Comparison of ENCODE assay signal across 23 cellular contexts in the genomic region with DNA sequence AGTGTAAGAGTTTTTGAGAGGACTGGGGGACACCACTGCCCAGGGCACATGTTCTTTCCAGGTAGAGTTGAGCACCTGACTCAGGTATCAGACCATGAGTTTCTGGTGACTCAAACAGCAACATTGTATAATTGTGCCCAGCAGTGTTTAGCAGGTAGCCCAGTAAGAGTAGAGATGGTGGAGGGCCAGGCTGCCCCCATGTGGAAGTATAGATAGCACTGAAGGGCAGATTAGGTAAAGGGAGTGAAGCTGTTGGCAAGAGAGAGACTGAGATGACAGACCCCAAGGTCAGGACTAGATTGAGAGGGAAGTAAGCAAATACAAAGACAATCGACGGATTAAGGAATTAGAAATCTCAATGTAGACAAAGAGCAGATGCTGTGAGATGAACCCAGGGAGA.
DNase-seq lines count a peak whose midpoint lies in the region; ATAC-seq and TF ChIP-seq lines count a peak whose summit lies in the region.
"Had no signal": no experiment of that assay in that cellular context is flagged by ENCODE, and none has a peak within 500 bp of the region (broad histone marks: within the 10 kb centered on the region; RNA-seq: fewer than 3 reads in every experiment).

No MANE protein-coding gene starts in this region.

- H3K9me3 Mint-ChIP-seq in WTC11 (no peaks in the 10 kb centered on the region), nephron progenitor cell (no peaks in the 10 kb centered on the region)
- no peaks in the 10 kb centered on the region for H3K9me3 Mint-ChIP-seq in activated CD4-positive, alpha-beta T cell treated with anti-CD3 and anti-CD28 coated beads for 36 hours (ENCODE audit: low read depth)

- H3K27ac Mint-ChIP-seq in WTC11, result no peak overlapping the region
- H3K27ac Mint-ChIP-seq in nephron progenitor cell, result peak overlapping the region; percentile 40
- H3K27ac Mint-ChIP-seq in activated CD4-positive, alpha-beta T cell treated with anti-CD3 and anti-CD28 coated beads for 36 hours, result no peak overlapping the region
- H3K27ac Mint-ChIP-seq: CD4-positive, alpha-beta memory T cell had no signal

- no peak for DNase-seq in WTC11 (ENCODE audit: low spot score)
- no peak for DNase-seq in nephron progenitor cell
- DNase-seq in activated CD4-positive, alpha-beta T cell treated with anti-CD3 and anti-CD28 coated beads for 36 hours, result no peak
- no peak for DNase-seq in HAP-1 (ENCODE audit: low spot score in 2 of 2)
- DNase-seq: Caco-2; CD4-positive, alpha-beta memory T cell; DMS 273 treated with DMSO at 0.1 percent for 48 hours; GM23248; MV-4-11; NCI-H1694; NCI-H2081; NCI-H2171; NCI-H345; NCI-H524; NCI-H774; NK-92 treated with Interleukin-12 subunit alpha and Interleukin-12 subunit beta, amount 100 ng/mL, for 24 hours; OCI-M1; T-helper 1 cell had no signal

- H3K4me1 ChIP-seq in KMS-11 (ENCODE audit: low read depth, poor library complexity, severe bottlenecking) (peaks cover 65% of the 10 kb centered on the region), HAP-1 (no peaks in the 10 kb centered on the region)
- H3K4me1 ChIP-seq: Caco-2, SJSA1 had no signal

- H2AFZ ChIP-seq in KMS-11 (ENCODE audit: low read depth), result no peak overlapping the region
- H2AFZ ChIP-seq: GM23248 had no signal

- H3K27ac ChIP-seq in KMS-11, result no peak overlapping the region
- H3K27ac ChIP-seq: BLaER1, GM23248, SJSA1 had no signal

- ATAC-seq in WTC11 (0 out of 2 replicates have a peak, but pooled peaks have one; percentile 36), esophagus mucosa (no peak)
- ATAC-seq in activated CD4-positive, alpha-beta T cell treated with anti-CD3 and anti-CD28 coated beads for 36 hours, result no peak

- peak overlapping the region; percentile 31; the same call in 1 of the 2 replicates for H3K4me2 ChIP-seq in KMS-11
- H3K4me2 ChIP-seq: BLaER1 had no signal

- H3K4me3 ChIP-seq in KMS-11 (IDR thresholded peaks at IDR 0.05; ENCODE audit: insufficient read depth, low read depth, low read length), result no peak overlapping the region
- H3K4me3 ChIP-seq in HAP-1, result no peak overlapping the region
- H3K4me3 ChIP-seq: BLaER1, GM23248, SJSA1 had no signal

- no peaks in the 10 kb centered on the region; the same call in 1 of the 2 replicates for H3K27me3 Mint-ChIP-seq in WTC11 (ENCODE audit: low read depth)
- peaks cover 33% of the 10 kb centered on the region for H3K27me3 Mint-ChIP-seq in nephron progenitor cell (ENCODE audit: low read depth, poor library complexity)
- H3K27me3 Mint-ChIP-seq in activated CD4-positive, alpha-beta T cell treated with anti-CD3 and anti-CD28 coated beads for 36 hours, result no peaks in the 10 kb centered on the region

- in situ Hi-C loops in HAP-1 (cut with MboI; ENCODE audit: low sequenced_read_pairs), result no loop called here

- H3K9ac ChIP-seq in KMS-11, result no peak overlapping the region
- H3K9ac ChIP-seq: BLaER1, GM23248 had no signal

- H3K36me3 Mint-ChIP-seq in WTC11, result no peaks in the 10 kb centered on the region
- H3K36me3 Mint-ChIP-seq in nephron progenitor cell (ENCODE audit: low read depth), result no peaks in the 10 kb centered on the region
- H3K36me3 Mint-ChIP-seq in activated CD4-positive, alpha-beta T cell treated with anti-CD3 and anti-CD28 coated beads for 36 hours (ENCODE audit: low read depth), result no peaks in the 10 kb centered on the region
- H3K36me3 Mint-ChIP-seq: CD4-positive, alpha-beta memory T cell had no signal

- H3K27me3 ChIP-seq in KMS-11 (ENCODE audit: insufficient read depth, low read depth) (no peaks in the 10 kb centered on the region), HAP-1 (ENCODE audit: low read depth) (0 out of 2 replicates have a peak, but pooled peaks cover 3% of the 10 kb centered on the region)
- H3K27me3 ChIP-seq: BLaER1, SJSA1 had no signal

- H3K4me1 Mint-ChIP-seq in WTC11 (peaks cover 14% of the 10 kb centered on the region), nephron progenitor cell (peaks cover 7% of the 10 kb centered on the region)
- H3K4me1 Mint-ChIP-seq in activated CD4-positive, alpha-beta T cell treated with anti-CD3 and anti-CD28 coated beads for 36 hours, result peaks cover 6% of the 10 kb centered on the region

- H3K79me2 ChIP-seq in KMS-11 (ENCODE audit: insufficient read depth, low read depth), result no peaks in the 10 kb centered on the region

- CTCF ChIA-PET in WTC11 (lab: Charles Lee), result interaction anchor here (1.0 kb wide), 1 partner anchor 112 kb away, joined by 4 read pairs; no protein-coding TSS in a partner anchor
- CTCF ChIA-PET in activated CD4-positive, alpha-beta T cell treated with anti-CD3 and anti-CD28 coated beads for 36 hours (lab: Charles Lee), result interaction anchor here (0.7 kb wide), 1 partner anchor 291 kb away, joined by 3 read pairs; no protein-coding TSS in a partner anchor

- H3K36me3 ChIP-seq in KMS-11 (ENCODE audit: insufficient read depth) (no peaks in the 10 kb centered on the region), HAP-1 (replicated peaks) (no peaks in the 10 kb centered on the region)
- H3K36me3 ChIP-seq: BLaER1, SJSA1 had no signal

- H3K4me3 Mint-ChIP-seq in WTC11 (no peak overlapping the region), nephron progenitor cell (no peak overlapping the region)
- H3K4me3 Mint-ChIP-seq in activated CD4-positive, alpha-beta T cell treated with anti-CD3 and anti-CD28 coated beads for 36 hours, result no peak overlapping the region
- H3K4me3 Mint-ChIP-seq: CD4-positive, alpha-beta memory T cell had no signal

- POLR2A ChIA-PET in WTC11 (lab: Charles Lee), result no interaction called here
- POLR2A ChIA-PET in activated CD4-positive, alpha-beta T cell treated with anti-CD3 and anti-CD28 coated beads for 36 hours (lab: Charles Lee), result no interaction called here

- no peaks in the 10 kb centered on the region for H4K20me1 ChIP-seq in KMS-11 (ENCODE audit: insufficient read depth)
- H4K20me1 ChIP-seq: BLaER1 had no signal

- peak; percentile 9 for TF ChIP-seq CTCF in GM12873 (IDR thresholded peaks at IDR 0.05; ENCODE audit: insufficient read depth, low read depth, low read length, missing control alignments)
- TF ChIP-seq CTCF in KMS-11 (conservative IDR thresholded peaks at IDR 0.05; ENCODE audit: low read depth, low read length), result no peak
- TF ChIP-seq CTCF in WTC11 (IDR thresholded peaks at IDR 0.05), result no peak
- no peak for TF ChIP-seq CTCF in nephron progenitor cell (IDR thresholded peaks at IDR 0.05)

- H3K9me3 ChIP-seq in HAP-1, result no peaks in the 10 kb centered on the region
- H3K9me3 ChIP-seq: BLaER1, Caco-2, SJSA1 had no signal

- intact Hi-C loops in activated CD4-positive, alpha-beta T cell treated with anti-CD3 and anti-CD28 coated beads for 36 hours (cut with DNase I, micrococcal nuclease), result no loop called here

TF ChIP-seq in WTC11, 78 proteins besides CTCF, POLR2A, EP300 and RAD21 (continues in another document):
- no peak for TF ChIP-seq JAZF1 (CRISPR knock-in tag; IDR thresholded peaks at IDR 0.05)
- TF ChIP-seq TP53 (CRISPR knock-in tag; IDR thresholded peaks at IDR 0.05), result no peak
- no peak for TF ChIP-seq PREB (CRISPR knock-in tag; IDR thresholded peaks at IDR 0.05; ENCODE audit: borderline replicate concordance)
- no peak for TF ChIP-seq ZNF512 (CRISPR knock-in tag; IDR thresholded peaks at IDR 0.05; ENCODE audit: borderline replicate concordance)
- TF ChIP-seq ZNF232 (CRISPR knock-in tag; IDR thresholded peaks at IDR 0.05), result no peak
- no peak for TF ChIP-seq IRF1 (CRISPR knock-in tag; IDR thresholded peaks at IDR 0.05)
- TF ChIP-seq E2F5 (CRISPR knock-in tag; IDR thresholded peaks at IDR 0.05), result no peak
